Comparison of ENCODE assay signal across 27 cellular contexts in the genomic region with DNA sequence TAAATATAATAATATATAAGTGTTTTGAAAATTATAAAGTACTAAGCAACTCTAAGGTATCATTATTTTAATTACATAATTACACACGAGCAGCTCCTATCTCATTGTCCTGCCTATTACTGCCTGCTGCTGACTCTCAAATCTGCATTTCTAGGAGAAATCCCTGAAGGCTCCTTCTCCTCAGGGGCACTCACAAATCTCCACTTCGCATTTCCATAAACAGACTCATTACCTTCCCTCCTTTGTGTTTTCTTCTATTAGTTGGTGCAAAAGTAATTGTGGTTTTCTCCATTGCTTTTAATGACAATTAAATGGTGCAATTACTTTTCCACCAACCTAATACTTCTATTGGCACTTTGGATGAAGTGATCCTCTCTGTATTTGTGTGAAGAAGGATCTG.
"Had no signal": no experiment of that assay in that cellular context is flagged by ENCODE, and none has a peak within 500 bp of the region (broad histone marks: within the 10 kb centered on the region; RNA-seq: fewer than 3 reads in every experiment).

No MANE protein-coding gene starts in this region.

- H3K27ac Mint-ChIP-seq: activated B cell treated with CpG ODN at 0.5 μM for 24 hours; activated CD4-positive, alpha-beta T cell treated with anti-CD3 and anti-CD28 coated beads, Interleukin-2, amount 10 ng/mL, durations not matched to agents 24 days and 14 days; activated CD8-positive, alpha-beta memory T cell treated with anti-CD3 and anti-CD28 coated beads, Interleukin-2, amount 10 ng/mL, durations not matched to agents 7 days and 5 days; activated naive CD4-positive, alpha-beta T cell treated with anti-CD3 and anti-CD28 coated beads, Interleukin-2, amount 50 U/mL, for 72 hours; activated naive CD8-positive, alpha-beta T cell treated with anti-CD3 and anti-CD28 coated beads, Interleukin-2, amount 50 U/mL, for 24 hours; activated T-cell treated with anti-CD3 and anti-CD28 coated beads, Interleukin-2, amount 50 U/mL, for 24 hours; activated T-helper 1 cell treated with anti-CD3 and anti-CD28 coated beads, Interleukin-12 subunit alpha, Interleukin-12 subunit beta, Interleukin-2, Interleukin-4 antibody, amounts not matched to agents 30 ng/mL and 10 ng/mL and 1 ng/mL, durations not matched to agents 14 hours and 24 hours and 36 hours had no signal

- H3K27me3 ChIP-seq: ascending aorta, body of pancreas, SJSA1 had no signal

- H3K4me1 Mint-ChIP-seq: activated B cell treated with CpG ODN at 0.5 μM for 24 hours; activated CD4-positive, alpha-beta T cell treated with anti-CD3 and anti-CD28 coated beads, Interleukin-2, amount 10 ng/mL, durations not matched to agents 24 days and 14 days; activated naive CD8-positive, alpha-beta T cell treated with anti-CD3 and anti-CD28 coated beads, Interleukin-2, amount 50 U/mL, for 24 hours had no signal

- ATAC-seq: activated CD8-positive, alpha-beta memory T cell treated with anti-CD3 and anti-CD28 coated beads, Interleukin-2, amount 10 ng/mL, durations not matched to agents 7 days and 5 days; activated naive CD4-positive, alpha-beta T cell treated with anti-CD3 and anti-CD28 coated beads, Interleukin-2, amount 50 U/mL, for 72 hours; activated naive CD8-positive, alpha-beta T cell treated with anti-CD3 and anti-CD28 coated beads, Interleukin-2, amount 50 U/mL, for 24 hours; body of pancreas; PC-3; SK-N-SH treated with all-trans-retinoic acid at 6 μM for 48 hours had no signal

- H3K9me3 ChIP-seq: ascending aorta, body of pancreas, SJSA1 had no signal

- H3K9me3 Mint-ChIP-seq: activated B cell treated with CpG ODN at 0.5 μM for 24 hours; activated CD4-positive, alpha-beta T cell treated with anti-CD3 and anti-CD28 coated beads, Interleukin-2, amount 10 ng/mL, durations not matched to agents 24 days and 14 days; activated naive CD4-positive, alpha-beta T cell treated with anti-CD3 and anti-CD28 coated beads, Interleukin-2, amount 50 U/mL, for 72 hours; activated naive CD8-positive, alpha-beta T cell treated with anti-CD3 and anti-CD28 coated beads, Interleukin-2, amount 50 U/mL, for 24 hours; activated T-cell treated with anti-CD3 and anti-CD28 coated beads, Interleukin-2, amount 50 U/mL, for 24 hours; activated T-helper 1 cell treated with anti-CD3 and anti-CD28 coated beads, Interleukin-12 subunit alpha, Interleukin-12 subunit beta, Interleukin-2, Interleukin-4 antibody, amounts not matched to agents 30 ng/mL and 10 ng/mL and 1 ng/mL, durations not matched to agents 14 hours and 24 hours and 36 hours had no signal

- DNase-seq: activated B cell treated with CpG ODN at 0.5 μM for 24 hours; activated CD4-positive, alpha-beta T cell treated with anti-CD3 and anti-CD28 coated beads for 1 hour; activated CD4-positive, alpha-beta T cell treated with anti-CD3 and anti-CD28 coated beads, Interleukin-2, amount 10 ng/mL, durations not matched to agents 24 days and 14 days; activated CD4-positive, alpha-beta T cell treated with anti-CD3 and anti-CD28 coated beads, Interleukin-2, amount 50 U/mL, for 48 hours; activated CD8-positive, alpha-beta memory T cell treated with anti-CD3 and anti-CD28 coated beads, Interleukin-2, amount 10 ng/mL, durations not matched to agents 7 days and 5 days; activated effector memory CD4-positive, alpha-beta T cell treated with anti-CD3 and anti-CD28 coated beads, Interleukin-2, amount 50 U/mL, for 16 hours; activated naive CD4-positive, alpha-beta T cell treated with Interleukin-2 at 50 U/mL for 16 hours; activated naive CD8-positive, alpha-beta T cell treated with anti-CD3 and anti-CD28 coated beads, Interleukin-2, amount 50 U/mL, for 24 hours; activated T-cell treated with anti-CD3 and anti-CD28 coated beads, Interleukin-2, amount 50 U/mL, for 24 hours; amniotic stem cell; body of pancreas; central memory CD4-positive, alpha-beta T cell; cortex of kidney; NCI-H1092; NCI-H187; NCI-H2171; NCI-H345; NCI-H510A treated with DMSO at 0.1 percent for 48 hours; PC-3; SHP77; SW 1271 had no signal

- H3K4me3 Mint-ChIP-seq: activated B cell treated with CpG ODN at 0.5 μM for 24 hours; activated CD4-positive, alpha-beta T cell treated with anti-CD3 and anti-CD28 coated beads, Interleukin-2, amount 10 ng/mL, durations not matched to agents 24 days and 14 days; activated CD8-positive, alpha-beta memory T cell treated with anti-CD3 and anti-CD28 coated beads, Interleukin-2, amount 10 ng/mL, durations not matched to agents 7 days and 5 days; activated naive CD8-positive, alpha-beta T cell treated with anti-CD3 and anti-CD28 coated beads, Interleukin-2, amount 50 U/mL, for 24 hours; activated T-cell treated with anti-CD3 and anti-CD28 coated beads, Interleukin-2, amount 50 U/mL, for 24 hours; activated T-helper 1 cell treated with anti-CD3 and anti-CD28 coated beads, Interleukin-12 subunit alpha, Interleukin-12 subunit beta, Interleukin-2, Interleukin-4 antibody, amounts not matched to agents 30 ng/mL and 10 ng/mL and 1 ng/mL, durations not matched to agents 14 hours and 24 hours and 36 hours had no signal

- H3K27ac ChIP-seq: ascending aorta, body of pancreas, KMS-11, SJSA1 had no signal

- H3K36me3 Mint-ChIP-seq: activated CD8-positive, alpha-beta memory T cell treated with anti-CD3 and anti-CD28 coated beads, Interleukin-2, amount 10 ng/mL, durations not matched to agents 7 days and 5 days; activated naive CD4-positive, alpha-beta T cell treated with anti-CD3 and anti-CD28 coated beads, Interleukin-2, amount 50 U/mL, for 72 hours had no signal
